10 cellular contexts compared by ENCODE assay signal in the genomic region with DNA sequence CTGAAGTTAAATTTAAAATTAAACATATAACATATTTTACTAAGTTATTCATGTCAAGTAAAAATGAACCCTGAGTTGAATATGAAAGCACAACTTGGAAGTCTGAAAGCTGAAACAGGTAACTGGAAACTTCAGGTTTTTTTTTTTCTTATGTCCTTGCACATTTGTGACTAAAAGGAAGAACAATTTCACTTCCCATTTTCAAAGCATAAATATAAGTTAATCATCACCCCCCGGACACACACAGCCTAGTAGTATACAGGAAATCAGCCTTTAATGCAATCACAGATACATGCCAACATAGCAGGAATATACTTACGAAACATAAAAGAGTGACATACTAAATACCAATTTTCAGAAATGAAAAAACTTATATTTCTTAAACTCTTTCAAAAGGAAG.
A peak's percentile ranks its signal among the peaks of the same experiment; 100 is the strongest.
DNase-seq lines count a peak whose midpoint lies in the region; ATAC-seq, FAIRE-seq and TF ChIP-seq lines count a peak whose summit lies in the region.
"Had no signal": no experiment of that assay in that cellular context is flagged by ENCODE, and none has a peak within 500 bp of the region (broad histone marks: within the 10 kb centered on the region; RNA-seq: fewer than 3 reads in every experiment).

No MANE protein-coding gene starts in this region.

- intact Hi-C loops in CD8-positive, alpha-beta T cell (cut with DNase I, micrococcal nuclease) = no loop called here

- H3K27ac Mint-ChIP-seq in CD8-positive, alpha-beta T cell = no peak overlapping the region

- ATAC-seq in GM19463 (IDR thresholded peaks at IDR 0.05; ENCODE audit: unreplicated experiment) (peak; percentile 97), HG03039 (IDR thresholded peaks at IDR 0.05; ENCODE audit: unreplicated experiment) (peak; percentile 89)
- no peak for ATAC-seq in CD8-positive, alpha-beta T cell

- H3K27me3 Mint-ChIP-seq in CD8-positive, alpha-beta T cell (ENCODE audit: low read depth) = no peaks in the 10 kb centered on the region
- H3K27me3 Mint-ChIP-seq: CD8-positive, alpha-beta memory T cell had no signal

- POLR2A ChIA-PET in CD8-positive, alpha-beta T cell (lab: Charles Lee) = interaction anchor here (0.7 kb wide), 1 partner anchor 56 kb away, joined by 3 read pairs; no protein-coding TSS in a partner anchor

- H3K9me3 Mint-ChIP-seq in CD8-positive, alpha-beta T cell = no peaks in the 10 kb centered on the region
- H3K9me3 Mint-ChIP-seq: CD8-positive, alpha-beta memory T cell had no signal

- no peak overlapping the region for H3K4me3 Mint-ChIP-seq in CD8-positive, alpha-beta T cell
- H3K4me3 Mint-ChIP-seq: CD8-positive, alpha-beta memory T cell had no signal

- no peak overlapping the region for H3K4me3 ChIP-seq in CD8-positive, alpha-beta T cell (ENCODE audit: low read depth, low read length)

- H3K36me3 ChIP-seq in CD8-positive, alpha-beta T cell (ENCODE audit: insufficient read depth, low read length) = no peaks in the 10 kb centered on the region

- TF ChIP-seq CTCF in CD8-positive, alpha-beta T cell (IDR thresholded peaks at IDR 0.05) = no peak

- DNase-seq in GM12891 (ENCODE audit: insufficient read length, low spot score) (peak; percentile 2), NOMO-1 treated with DMSO at 0.1 percent for 48 hours (lab: John Stamatoyannopoulos, UW; ENCODE audit: unreplicated experiment) (peak; percentile 60), T-helper 2 cell (no peak), DMS 273 treated with DMSO at 0.1 percent for 48 hours (lab: John Stamatoyannopoulos, UW) (no peak)
- no peak for DNase-seq in NK-92 treated with Interleukin-12 subunit alpha and Interleukin-12 subunit beta, amount 100 ng/mL, for 24 hours (lab: John Stamatoyannopoulos, UW)
- DNase-seq in CD8-positive, alpha-beta T cell = no peak
- DNase-seq: activated naive CD4-positive, alpha-beta T cell; CD8-positive, alpha-beta memory T cell had no signal

- H3K9me3 ChIP-seq in CD8-positive, alpha-beta T cell (ENCODE audit: low read length) = no peaks in the 10 kb centered on the region

- no peak overlapping the region for H3K27ac ChIP-seq in CD8-positive, alpha-beta T cell (ENCODE audit: low read depth, low read length)

- H3K4me1 Mint-ChIP-seq in CD8-positive, alpha-beta T cell (ENCODE audit: low read depth) = no peaks in the 10 kb centered on the region
- H3K4me1 Mint-ChIP-seq: CD8-positive, alpha-beta memory T cell had no signal

- no peak for TF ChIP-seq POLR2A in GM12891 (IDR thresholded peaks at IDR 0.05; ENCODE audit: low read depth, low read length)

- CTCF ChIA-PET in CD8-positive, alpha-beta T cell (lab: Charles Lee) = no interaction called here

- no peaks in the 10 kb centered on the region for H3K27me3 ChIP-seq in CD8-positive, alpha-beta T cell (ENCODE audit: insufficient read depth, low read length)

- FAIRE-seq in GM12891 (lab: Jason Lieb, UNC) = peak; percentile 82

- H3K4me1 ChIP-seq in CD8-positive, alpha-beta T cell (ENCODE audit: insufficient read depth, low read length) = no peaks in the 10 kb centered on the region

- peaks cover 11% of the 10 kb centered on the region for H3K36me3 Mint-ChIP-seq in CD8-positive, alpha-beta T cell

TF ChIP-seq in GM12891, 5 proteins besides CTCF, POLR2A, EP300 and RAD21:
- TF ChIP-seq TAF1 (IDR thresholded peaks at IDR 0.05; ENCODE audit: low read depth, low read length) = no peak
- TF ChIP-seq SPI1 (IDR thresholded peaks at IDR 0.05; ENCODE audit: low read depth, low read length) = peak; percentile 95
TF ChIP-seq in GM12891: peak in this region for 1.

Comparison
In these comparisons a context has a peak if more than half of its experiments do, and no peak if none do; other contexts are left out.
1. DNase-seq: peak in GM12891 (single experiment) and NOMO-1 treated with DMSO at 0.1 percent for 48 hours (single experiment); none in NK-92 treated with Interleukin-12 subunit alpha and Interleukin-12 subunit beta, amount 100 ng/mL, for 24 hours (single experiment), T-helper 2 cell (0 of 5), DMS 273 treated with DMSO at 0.1 percent for 48 hours (single experiment) and CD8-positive, alpha-beta T cell (0 of 7).